ENCODE assay signal across 10 cellular contexts in genomic region chr5:75048457-75048953, GRCh38. TPM values are rescaled to one million over a fixed set of nuclear protein-coding genes. Genes with fewer than 3 reads are reported as not detected.
A peak's percentile ranks its signal among the peaks of the same experiment; 100 is the strongest.
DNase-seq lines count a peak whose midpoint lies in the region; ATAC-seq, FAIRE-seq and TF ChIP-seq lines count a peak whose summit lies in the region.
"Had no signal": no experiment of that assay in that cellular context is flagged by ENCODE, and none has a peak within 500 bp of the region (broad histone marks: within the 10 kb centered on the region; RNA-seq: fewer than 3 reads in every experiment).

No MANE protein-coding gene starts in this region.

- no peak for FAIRE-seq in H54 (lab: Jason Lieb, UNC)
- FAIRE-seq: endothelial cell of umbilical vein had no signal

- DNase-seq in EH (ENCODE audit: low read depth) (peak; percentile 68), T-cell (no peak), islet precursor cell (peak; percentile 66), 8988T (no peak), GM19238 (ENCODE audit: insufficient read length, low spot score) (no peak), H54 (ENCODE audit: insufficient read length, low spot score) (no peak), NCI-H1417 treated with DMSO at 0.1 percent for 48 hours (lab: John Stamatoyannopoulos, UW) (no peak)

- ATAC-seq in GM21515 (IDR thresholded peaks at IDR 0.05; ENCODE audit: unreplicated experiment) (peak; percentile 48), T-cell (replicated peaks in 1 of 4) (no peak)

- H3K4me1 Mint-ChIP-seq in T-cell, result peaks cover 76 to 83% (median 82%) of the 10 kb centered on the region in 3 donors

- H3K27me3 Mint-ChIP-seq in T-cell, result peaks cover 0 to 6% of the 10 kb centered on the region in 2 donors

- H3K27ac Mint-ChIP-seq in T-cell, result peak overlapping the region; percentile 41 to 68
- H3K27ac Mint-ChIP-seq: IgD-negative memory B cell had no signal

- H3K4me3 Mint-ChIP-seq in T-cell, result peak overlapping the region; percentile 45 to 87 (median 56)

- no peak for TF ChIP-seq POLR2A in H54 (IDR thresholded peaks at IDR 0.05; ENCODE audit: low read depth, low read length)

- CTCF ChIA-PET in T-cell (lab: Charles Lee), result interaction anchor here (0.6 to 2.3 kb wide), 8 partner anchors 12 to 631 kb away, joined by 3 to 24 read pairs (median 3); partner anchors contain the start of gene ANKRD31 (in 2 of the 2)

- POLR2A ChIA-PET in T-cell (lab: Charles Lee), result no interaction called here

- peaks cover 32% of the 10 kb centered on the region for H3K36me3 Mint-ChIP-seq in T-cell
- H3K36me3 Mint-ChIP-seq: IgD-negative memory B cell had no signal

- no peaks in the 10 kb centered on the region for H3K9me3 Mint-ChIP-seq in T-cell
- H3K9me3 Mint-ChIP-seq: IgD-negative memory B cell had no signal

RNA-seq across cellular contexts. Expression of gene GCNT4, which starts 3.9 kb away (rescaled TPM):
- total RNA-seq in T-cell, result 10 to 100 TPM in 4 of 5 donors, 1 to 10 TPM in 1; 7.1 to 17.5 (median 11.5) TPM
- total RNA-seq: endothelial cell of umbilical vein had no signal

Comparison
In these comparisons a context has a peak if more than half of its experiments do, and no peak if none do; other contexts are left out.
1. DNase-seq: peak in EH (single experiment) and islet precursor cell (single experiment); none in T-cell (0 of 34), 8988T (single experiment), GM19238 (single experiment), H54 (single experiment) and NCI-H1417 treated with DMSO at 0.1 percent for 48 hours (single experiment).